8 cellular contexts compared by ENCODE assay signal in genomic region chr12:9039397-9039977, GRCh38. TPM values are rescaled to one million over a fixed set of nuclear protein-coding genes. Genes with fewer than 3 reads are reported as not detected.
DNase-seq lines count a peak whose midpoint lies in the region; ATAC-seq, FAIRE-seq and TF ChIP-seq lines count a peak whose summit lies in the region.

No MANE protein-coding gene starts in this region.

- peaks cover 5% of the 10 kb centered on the region for H3K36me3 Mint-ChIP-seq in T-helper 17 cell (ENCODE audit: low read depth)

- TF ChIP-seq CTCF in A549 (IDR thresholded peaks at IDR 0.05) (peak; percentile 82), fibroblast of pulmonary artery (IDR thresholded peaks at IDR 0.05; ENCODE audit: low read length, missing control alignments) (peak; percentile 72), neutrophil (IDR thresholded peaks at IDR 0.05) (peak; percentile 62)

- H3K4me1 Mint-ChIP-seq in T-helper 17 cell = peaks cover 44% of the 10 kb centered on the region

- FAIRE-seq in A549 (lab: Jason Lieb, UNC) = peak; percentile 92

- H3K9me3 ChIP-seq in A549 (no peaks in the 10 kb centered on the region), T-helper 17 cell (ENCODE audit: control insufficient read depth, low read length, poor library complexity, severe bottlenecking) (no peaks in the 10 kb centered on the region), neutrophil (no peaks in the 10 kb centered on the region)

- TF ChIP-seq EP300 in A549 (IDR thresholded peaks at IDR 0.05) = no peak

- H3K4me3 ChIP-seq in A549 (no peak overlapping the region), fibroblast of pulmonary artery (replicated peaks; ENCODE audit: low read depth, low read length) (no peak overlapping the region), neutrophil (ENCODE audit: low read depth in 1 of 2, low read length in 1 of 2) (no peak overlapping the region)

- H3K27ac ChIP-seq in A549 = no peak overlapping the region
- no peak overlapping the region for H3K27ac ChIP-seq in neutrophil

- H3K27me3 ChIP-seq in neutrophil = no peaks in the 10 kb centered on the region

- TF ChIP-seq RAD21 in A549 (conservative IDR thresholded peaks at IDR 0.05 in 1 of 2, IDR thresholded peaks at IDR 0.05 in 1 of 2) = peak; percentile 79 to 82

- no peak for TF ChIP-seq POLR2A in A549 (IDR thresholded peaks at IDR 0.05; ENCODE audit: low read length)

- no peak overlapping the region for H3K4me2 ChIP-seq in A549

- no peaks in the 10 kb centered on the region for H3K27me3 Mint-ChIP-seq in T-helper 17 cell

- H3K4me3 Mint-ChIP-seq in T-helper 17 cell = peak overlapping the region; percentile 61

- DNase-seq in A549 (ENCODE audit: low read depth in 1 of 2, low spot score in 1 of 2) (peak; percentile 58 to 78), GF-D8 (lab: John Stamatoyannopoulos, UW) (peak; percentile 18), MV-4-11 (lab: John Stamatoyannopoulos, UW) (peak; percentile 57), T-helper 17 cell (no peak), fibroblast of pulmonary artery (ENCODE audit: low read depth) (peak; percentile 61), COR-L47 (lab: John Stamatoyannopoulos, UW) (no peak)
- no peak for DNase-seq in activated naive CD4-positive, alpha-beta T cell treated with anti-CD3 and anti-CD28 coated beads, Interleukin-2, amount 50 U/mL, for 16 hours

- CTCF ChIA-PET in A549 (lab: Yijun Ruan, JAX) = interaction anchor here (0.6 to 4.1 kb wide), 20 partner anchors 9 to 495 kb away, joined by 3 to 21 read pairs (median 4); partner anchors contain the start of genes M6PR and PHC1

- peak overlapping the region; percentile 94 for H3K27ac Mint-ChIP-seq in T-helper 17 cell

- peak; percentile 77 to 88; a peak in 4 of 6 replicates for ATAC-seq in A549
- peak; percentile 84 for ATAC-seq in T-helper 17 cell

- 29% methylated on average over 3 of the region's 3 CpGs for WGBS in A549 (ENCODE audit: missing lambda C conversion rate)

- H3K4me1 ChIP-seq in A549 (no peaks in the 10 kb centered on the region), neutrophil (ENCODE audit: control insufficient read depth in 1 of 2, insufficient read depth in 1 of 2, low read depth in 1 of 2, low read length in 1 of 2) (no peaks in the 10 kb centered on the region)

- no peaks in the 10 kb centered on the region for H3K36me3 ChIP-seq in neutrophil

- POLR2A ChIA-PET in A549 (lab: Yijun Ruan, JAX) = no interaction called here

TF ChIP-seq in A549, 52 proteins besides CTCF, POLR2A, EP300 and RAD21:
- TF ChIP-seq BHLHE40 (IDR thresholded peaks at IDR 0.05; ENCODE audit: low read depth, low read length) = no peak
- no peak for TF ChIP-seq RCOR1 (IDR thresholded peaks at IDR 0.05; ENCODE audit: low read depth, low read length)
- peak; percentile 77 for TF ChIP-seq SMC3 (IDR thresholded peaks at IDR 0.05)
- TF ChIP-seq CEBPB (IDR thresholded peaks at IDR 0.05) = 0 out of 4 replicates have a peak, but pooled peaks of 1 of the 2 experiments have one; percentile 19

RNA-seq across cellular contexts. Expression of gene KLRG1, which starts 50.1 kb away (rescaled TPM):
- polyA plus RNA-seq in A549 (2011; rRNA removed) = 7.5 and 9.4 TPM in 2 replicates
- polyA plus RNA-seq in A549 (2012; cell fraction: cytosol; rRNA removed) = 3.1 and 3.3 TPM in 2 replicates
- 1.3 and 1.8 TPM in 2 replicates for polyA plus RNA-seq in A549 (2012; cell fraction: nucleus; rRNA removed)
- polyA plus RNA-seq in A549 (2017; fragmentation: RNase III; extraction: RNeasy Plus Mini Kit Qiagen cat#74134 plus additional on column Dnase treatment) = 3.8 to 5.1 TPM (median 4.8 TPM) in 3 replicates
- polyA minus RNA-seq in A549 (2011; rRNA and poly(A)+ RNA removed) = 4.4 and 5.1 TPM in 2 replicates
- 10 to 100 TPM in 1 of 2 donors, 1 to 10 TPM in 1; 9.9 to 22.2 TPM for total RNA-seq in T-helper 17 cell

Comparison
In these comparisons a context has a peak if more than half of its experiments do, and no peak if none do; other contexts are left out.
1. DNase-seq: peak in A549 (2 of 2), GF-D8 (single experiment), MV-4-11 (single experiment) and fibroblast of pulmonary artery (single experiment); none in T-helper 17 cell (0 of 3), COR-L47 (single experiment) and activated naive CD4-positive, alpha-beta T cell treated with anti-CD3 and anti-CD28 coated beads, Interleukin-2, amount 50 U/mL, for 16 hours (single experiment).
2. Peak in every context shown above with its lines, with median percentiles within 50 percentile points of each other: CTCF ChIP-seq.